16 cellular contexts compared by ENCODE assay signal in genomic region chr10:131933695-131934086, GRCh38. TPM values are rescaled to one million over a fixed set of nuclear protein-coding genes. Genes with fewer than 3 reads are reported as not detected.
DNase-seq lines count a peak whose midpoint lies in the region; ATAC-seq and TF ChIP-seq lines count a peak whose summit lies in the region.
"Had no signal": no experiment of that assay in that cellular context is flagged by ENCODE, and none has a peak within 500 bp of the region (broad histone marks: within the 10 kb centered on the region; RNA-seq: fewer than 3 reads in every experiment).

No MANE protein-coding gene starts in this region.

- no peak for TF ChIP-seq POLR2A in gastrocnemius medialis (IDR thresholded peaks at IDR 0.05)
- TF ChIP-seq POLR2A in GM18505 (IDR thresholded peaks at IDR 0.05; ENCODE audit: borderline replicate concordance, extremely low read depth, insufficient read depth, insufficient read length): no peak

- in situ Hi-C loops in gastrocnemius medialis (cut with MboI; ENCODE audit: low sequenced_read_pairs in 4 of 4): no loop called here

- POLR2A ChIA-PET in CD4-positive, alpha-beta T cell (lab: Charles Lee): no interaction called here

- no peak overlapping the region for H2AFZ ChIP-seq in smooth muscle cell (ENCODE audit: low read depth)

- DNase-seq in CD4-positive, alpha-beta T cell: no peak
- DNase-seq in T-helper 17 cell (no peak), left colon (no peak), gastrocnemius medialis (no peak), right atrium auricular region (ENCODE audit: low spot score) (no peak), smooth muscle cell (lab: John Stamatoyannopoulos, UW; ENCODE audit: unreplicated experiment) (no peak), NCI-H187 (lab: John Stamatoyannopoulos, UW) (no peak)
- DNase-seq: CD8-positive, alpha-beta memory T cell; GF-D8; MM.1S; NCI-H1105; NCI-H1694 treated with DMSO at 0.1 percent for 48 hours; NCI-H748 treated with DMSO at 0.1 percent for 48 hours; SHP77 treated with DMSO at 0.1 percent for 48 hours had no signal

- no peak overlapping the region for H3K4me2 ChIP-seq in smooth muscle cell

- H3K4me3 Mint-ChIP-seq in CD4-positive, alpha-beta T cell: no peak overlapping the region
- H3K4me3 Mint-ChIP-seq in T-helper 17 cell: no peak overlapping the region
- H3K4me3 Mint-ChIP-seq: B cell; CD8-positive, alpha-beta memory T cell had no signal

- no peaks in the 10 kb centered on the region for H3K9me3 Mint-ChIP-seq in CD4-positive, alpha-beta T cell
- H3K9me3 Mint-ChIP-seq: CD8-positive, alpha-beta memory T cell had no signal

- H3K4me3 ChIP-seq in gastrocnemius medialis: no peak overlapping the region
- no peak overlapping the region for H3K4me3 ChIP-seq in right atrium auricular region
- H3K4me3 ChIP-seq in smooth muscle cell: no peak overlapping the region

- 94% methylated on average over 2 of the region's 2 CpGs for WGBS in smooth muscle cell (ENCODE audit: low lambda C conversion rate)

- H3F3A ChIP-seq in smooth muscle cell (ENCODE audit: low read depth): no peaks in the 10 kb centered on the region

- peaks cover 0 to 27% of the 10 kb centered on the region in 2 donors for H3K36me3 ChIP-seq in gastrocnemius medialis
- peaks cover 28% of the 10 kb centered on the region for H3K36me3 ChIP-seq in right atrium auricular region
- no peaks in the 10 kb centered on the region for H3K36me3 ChIP-seq in smooth muscle cell (ENCODE audit: low read depth)

- peaks cover 61% of the 10 kb centered on the region for H3K4me1 Mint-ChIP-seq in CD4-positive, alpha-beta T cell (ENCODE audit: low read depth)
- H3K4me1 Mint-ChIP-seq in T-helper 17 cell: peaks cover 36% of the 10 kb centered on the region

- H3K4me1 ChIP-seq in gastrocnemius medialis (peaks cover 27 to 32% of the 10 kb centered on the region in 2 donors), right atrium auricular region (peaks cover 0 to 63% of the 10 kb centered on the region in 2 donors), smooth muscle cell (ENCODE audit: low read depth) (peaks cover 3% of the 10 kb centered on the region)

- H4K20me1 ChIP-seq in smooth muscle cell (ENCODE audit: low read depth): peaks cover 100% of the 10 kb centered on the region

- H3K27ac Mint-ChIP-seq in CD4-positive, alpha-beta T cell: peak overlapping the region; percentile 78
- H3K27ac Mint-ChIP-seq in T-helper 17 cell: peak overlapping the region; percentile 47
- H3K27ac Mint-ChIP-seq: B cell had no signal

- no peaks in the 10 kb centered on the region for H3K9me3 ChIP-seq in CD4-positive, alpha-beta T cell (ENCODE audit: control insufficient read depth, low read length)
- H3K9me3 ChIP-seq in T-helper 17 cell (ENCODE audit: control insufficient read depth, low read length, poor library complexity, severe bottlenecking) (no peaks in the 10 kb centered on the region), gastrocnemius medialis (no peaks in the 10 kb centered on the region), right atrium auricular region (no peaks in the 10 kb centered on the region), smooth muscle cell (replicated peaks; ENCODE audit: low read depth) (no peaks in the 10 kb centered on the region)

- H3K9ac ChIP-seq in smooth muscle cell (ENCODE audit: low read depth): no peak overlapping the region

- no peaks in the 10 kb centered on the region for H3K27me3 Mint-ChIP-seq in CD4-positive, alpha-beta T cell
- no peaks in the 10 kb centered on the region for H3K27me3 Mint-ChIP-seq in T-helper 17 cell
- H3K27me3 Mint-ChIP-seq: B cell had no signal

- no peak overlapping the region for H3K27ac ChIP-seq in CD4-positive, alpha-beta T cell (ENCODE audit: low read depth, low read length)
- H3K27ac ChIP-seq in gastrocnemius medialis (peak overlapping the region in 3 of 4 donors; percentile 30 to 79 (median 65)), right atrium auricular region (no peak overlapping the region), smooth muscle cell (ENCODE audit: low read depth) (no peak overlapping the region)

- no peak for TF ChIP-seq CTCF in CD4-positive, alpha-beta T cell (IDR thresholded peaks at IDR 0.05)
- TF ChIP-seq CTCF in gastrocnemius medialis (IDR thresholded peaks at IDR 0.05 in 4 of 5, conservative IDR thresholded peaks at IDR 0.05 in 1 of 5) (no peak), right atrium auricular region (IDR thresholded peaks at IDR 0.05) (no peak), smooth muscle cell (IDR thresholded peaks at IDR 0.05; ENCODE audit: borderline replicate concordance, insufficient read depth, poor library complexity, severe bottlenecking) (no peak)

- H3K27me3 ChIP-seq in CD4-positive, alpha-beta T cell (ENCODE audit: control insufficient read depth, insufficient read depth, low read length): no peaks in the 10 kb centered on the region
- H3K27me3 ChIP-seq in gastrocnemius medialis (no peaks in the 10 kb centered on the region), right atrium auricular region (no peaks in the 10 kb centered on the region), smooth muscle cell (ENCODE audit: low read depth) (no peaks in the 10 kb centered on the region)

- CTCF ChIA-PET in CD4-positive, alpha-beta T cell (lab: Charles Lee): no interaction called here

- peaks cover 62% of the 10 kb centered on the region for H3K79me2 ChIP-seq in smooth muscle cell (ENCODE audit: low read depth)

- ATAC-seq in CD4-positive, alpha-beta T cell (ENCODE audit: poor library complexity): no peak
- ATAC-seq in T-helper 17 cell (no peak), left colon (peak; percentile 63), gastrocnemius medialis (no peak), GM18505 (IDR thresholded peaks at IDR 0.05; ENCODE audit: unreplicated experiment) (no peak)

- peaks cover 56% of the 10 kb centered on the region for H3K36me3 Mint-ChIP-seq in CD4-positive, alpha-beta T cell (ENCODE audit: low read depth)
- H3K36me3 Mint-ChIP-seq in T-helper 17 cell (ENCODE audit: low read depth): peaks cover 10% of the 10 kb centered on the region

- intact Hi-C loops in CD4-positive, alpha-beta T cell (cut with DNase I, micrococcal nuclease): no loop called here
- intact Hi-C loops in left colon (cut with DNase I, micrococcal nuclease) (no loop called here), gastrocnemius medialis (cut with DNase I; ENCODE audit: low total_unique reads) (no loop called here)

RNA-seq across cellular contexts. Expression of gene PPP2R2D, which starts 32.9 kb away (rescaled TPM):
- 10 to 100 TPM; 32.6 to 32.9 TPM for total RNA-seq in CD4-positive, alpha-beta T cell
- total RNA-seq in T-helper 17 cell: 10 to 100 TPM; 34.5 to 36.6 TPM
- total RNA-seq in left colon: 10 to 100 TPM; 28.5 to 30.2 TPM
- 10 to 100 TPM; 22.4 to 33.7 (median 29.1) TPM for total RNA-seq in gastrocnemius medialis
- 10 to 100 TPM; 23.8 to 30.6 TPM for total RNA-seq in right atrium auricular region
- total RNA-seq in smooth muscle cell: 25.1 and 27.1 TPM in 2 replicates
- 22.2 and 22.5 TPM in 2 replicates for polyA plus RNA-seq in smooth muscle cell

RNA-seq across cellular contexts. Expression of gene BNIP3, which starts 48.0 kb away (rescaled TPM):
- 10 to 100 TPM; 21.0 to 23.6 TPM for total RNA-seq in CD4-positive, alpha-beta T cell
- total RNA-seq in T-helper 17 cell: 10 to 100 TPM; 12.7 to 22.0 TPM
- 1 to 10 TPM; 4.7 to 9.4 TPM for total RNA-seq in left colon
- 1,000 to 10,000 TPM in 1 of 4 donors, 100 to 1,000 TPM in 3; 337 to 1,280 (median 583) TPM for total RNA-seq in gastrocnemius medialis
- total RNA-seq in right atrium auricular region: 100 to 1,000 TPM; 187 to 189 TPM
- 290 and 292 TPM in 2 replicates for total RNA-seq in smooth muscle cell
- polyA plus RNA-seq in smooth muscle cell: 213 and 244 TPM in 2 replicates

Comparison
In these comparisons a context has a peak if more than half of its experiments do, and no peak if none do; other contexts are left out.
1. H3K27ac ChIP-seq: peak in gastrocnemius medialis (3 of 4); none in CD4-positive, alpha-beta T cell (single experiment), right atrium auricular region (0 of 2) and smooth muscle cell (single experiment).
2. RNA of gene BNIP3, which starts 48.0 kb away (total RNA-seq): 337 to 1,280 TPM in gastrocnemius medialis, 290 to 292 TPM in smooth muscle cell and 187 to 189 TPM in right atrium auricular region; 21.0 to 23.6 TPM in CD4-positive, alpha-beta T cell, 12.7 to 22.0 TPM in T-helper 17 cell and 4.7 to 9.4 TPM in left colon; every median in the first group is over 4 times any median in the second.